In genomic region chr15:99744142-99744541, GRCh38 we compare ENCODE assay signal across 2 cellular contexts.
TF ChIP-seq lines count a peak whose summit lies in the region.

No MANE protein-coding gene starts in this region.

TF ChIP-seq in GM12878, 131 proteins besides CTCF, POLR2A, EP300 and RAD21:
- TF ChIP-seq RCOR1 (conservative IDR thresholded peaks at IDR 0.05; ENCODE audit: low read depth, low read length) (no peak), ZBED1 (IDR thresholded peaks at IDR 0.05; ENCODE audit: borderline replicate concordance) (no peak), SIN3A (IDR thresholded peaks at IDR 0.05; ENCODE audit: low read depth, low read length) (no peak), CUX1 (IDR thresholded peaks at IDR 0.05; ENCODE audit: insufficient replicate concordance, low read depth, low read length) (no peak), YY1 (IDR thresholded peaks at IDR 0.05; ENCODE audit: low read depth, low read length) (no peak), WRNIP1 (IDR thresholded peaks at IDR 0.05; ENCODE audit: borderline replicate concordance, low read depth, low read length) (no peak), CBX3 (IDR thresholded peaks at IDR 0.05; ENCODE audit: borderline replicate concordance, low read depth) (no peak), CEBPB (IDR thresholded peaks at IDR 0.05; ENCODE audit: borderline replicate concordance in 1 of 2, low read depth in 2 of 2, low read length in 2 of 2) (no peak), ATF3 (IDR thresholded peaks at IDR 0.05; ENCODE audit: borderline replicate concordance, extremely low read depth, low read depth, low read length) (no peak)

TF ChIP-seq in GM12891, 5 proteins besides CTCF, POLR2A, EP300 and RAD21:
- no peak for TF ChIP-seq POLR2AphosphoS5 (IDR thresholded peaks at IDR 0.05; ENCODE audit: low read depth, low read length)
- TF ChIP-seq PAX5 (IDR thresholded peaks at IDR 0.05; ENCODE audit: insufficient read depth, low read length, severe bottlenecking), result no peak
- no peak for TF ChIP-seq POU2F2 (IDR thresholded peaks at IDR 0.05; ENCODE audit: low read depth, low read length)
